In genomic region chr1:144913977-144914734, GRCh38 we compare ENCODE assay signal across 8 cellular contexts.
DNase-seq lines count a peak whose midpoint lies in the region; ATAC-seq, FAIRE-seq and TF ChIP-seq lines count a peak whose summit lies in the region.
"Not testable (repeated sequence)": the region's sequence is repeated elsewhere in the genome, so short reads cannot be mapped to it uniquely, and the experiment has no call there.

No MANE protein-coding gene starts in this region.

- H3K9ac ChIP-seq in GM12878 (ENCODE audit: control insufficient read depth, insufficient read depth, low read length): not testable (repeated sequence)

- RAD21 ChIA-PET in GM12878 (lab: Charles Lee; ENCODE audit: unreplicated experiment): not testable (repeated sequence)

- H3K9me3 Mint-ChIP-seq in CD4-positive, alpha-beta T cell; activated CD4-positive, alpha-beta T cell treated with anti-CD3 and anti-CD28 coated beads for 36 hours (ENCODE audit: low read depth); natural killer cell treated with Interleukin-12 subunit alpha and Interleukin-12 subunit beta and Interleukin-15 and Interleukin-18, amount 100 ng/mL, for 72 hours: not testable (repeated sequence)

- not testable (repeated sequence) for H3K36me3 ChIP-seq in GM12878 (ENCODE audit: control insufficient read depth in 2 of 2, insufficient read depth in 2 of 2, low read length in 1 of 2); heart right ventricle

- POLR2A ChIA-PET in CD4-positive, alpha-beta T cell (lab: Charles Lee); activated CD4-positive, alpha-beta T cell treated with anti-CD3 and anti-CD28 coated beads for 36 hours (lab: Charles Lee); GM12878 (lab: Charles Lee): not testable (repeated sequence)

- not testable (repeated sequence) for H3K27me3 Mint-ChIP-seq in CD4-positive, alpha-beta T cell; activated CD4-positive, alpha-beta T cell treated with anti-CD3 and anti-CD28 coated beads for 36 hours; natural killer cell treated with Interleukin-12 subunit alpha and Interleukin-12 subunit beta and Interleukin-15 and Interleukin-18, amount 100 ng/mL, for 72 hours

- not testable (repeated sequence) for H3K27ac Mint-ChIP-seq in CD4-positive, alpha-beta T cell; activated CD4-positive, alpha-beta T cell treated with anti-CD3 and anti-CD28 coated beads for 36 hours; natural killer cell treated with Interleukin-12 subunit alpha and Interleukin-12 subunit beta and Interleukin-15 and Interleukin-18, amount 100 ng/mL, for 72 hours

- CTCF ChIA-PET in CD4-positive, alpha-beta T cell (lab: Charles Lee); activated CD4-positive, alpha-beta T cell treated with anti-CD3 and anti-CD28 coated beads for 36 hours (lab: Charles Lee); GM12878 (lab: Yijun Ruan, JAX): not testable (repeated sequence)

- H3K27me3 ChIP-seq in CD4-positive, alpha-beta T cell (ENCODE audit: control insufficient read depth, insufficient read depth, low read length); GM12878 (replicated peaks in 1 of 2; ENCODE audit: control insufficient read depth in 2 of 2, insufficient read depth in 2 of 2, low read length in 1 of 2); heart right ventricle: not testable (repeated sequence)

- SMC1A ChIA-PET in GM12878 (lab: Charles Lee; ENCODE audit: uncharacterized antibody, unreplicated experiment): not testable (repeated sequence)

- H4K20me1 ChIP-seq in GM12878 (ENCODE audit: control insufficient read depth, insufficient read depth): not testable (repeated sequence)

- TF ChIP-seq POLR2A in GM12878 (IDR thresholded peaks at IDR 0.05; ENCODE audit: low read depth, low read length): not testable (repeated sequence)

- DNase-seq in CD4-positive, alpha-beta T cell; activated CD4-positive, alpha-beta T cell treated with anti-CD3 and anti-CD28 coated beads for 36 hours; GM12878 (ENCODE audit: low read depth, low spot score); heart right ventricle: not testable (repeated sequence)
- peak; percentile 58 for DNase-seq in natural killer cell treated with Interleukin-12 subunit alpha and Interleukin-12 subunit beta and Interleukin-15 and Interleukin-18, amount 100 ng/mL, for 72 hours (ENCODE audit: low spot score)

- not testable (repeated sequence) for TF ChIP-seq EP300 in GM12878 (IDR thresholded peaks at IDR 0.05; ENCODE audit: borderline replicate concordance in 1 of 2, control insufficient read depth in 1 of 2, low read depth in 2 of 2, low read length in 2 of 2)

- intact Hi-C loops in CD4-positive, alpha-beta T cell (cut with DNase I, micrococcal nuclease); activated CD4-positive, alpha-beta T cell treated with anti-CD3 and anti-CD28 coated beads for 36 hours (cut with DNase I, micrococcal nuclease); GM12878 (cut with micrococcal nuclease; ENCODE audit: unreplicated experiment); heart right ventricle (cut with DNase I): not testable (repeated sequence)

- FAIRE-seq in GM12878 (lab: Jason Lieb, UNC): not testable (repeated sequence)

- H3K36me3 Mint-ChIP-seq in CD4-positive, alpha-beta T cell (ENCODE audit: low read depth); activated CD4-positive, alpha-beta T cell treated with anti-CD3 and anti-CD28 coated beads for 36 hours (ENCODE audit: low read depth); natural killer cell treated with Interleukin-12 subunit alpha and Interleukin-12 subunit beta and Interleukin-15 and Interleukin-18, amount 100 ng/mL, for 72 hours: not testable (repeated sequence)

- H3K4me2 ChIP-seq in GM12878 (ENCODE audit: control insufficient read depth, insufficient read depth): not testable (repeated sequence)

- WGBS in GM12878 (ENCODE audit: insufficient coverage, insufficient replicate concordance, low lambda C conversion rate, missing lambda C conversion rate): 10% methylated on average over 2 of the region's 12 CpGs
- 57 to 62% methylated on average over 2 of the region's 12 CpGs for whole genome bisulfite sequencing in heart right ventricle, 2 donors

- not testable (repeated sequence) for H3K4me3 ChIP-seq in GM12878, heart right ventricle

- H3K4me1 Mint-ChIP-seq in CD4-positive, alpha-beta T cell (ENCODE audit: low read depth); activated CD4-positive, alpha-beta T cell treated with anti-CD3 and anti-CD28 coated beads for 36 hours; natural killer cell treated with Interleukin-12 subunit alpha and Interleukin-12 subunit beta and Interleukin-15 and Interleukin-18, amount 100 ng/mL, for 72 hours (ENCODE audit: low read depth in 2 of 2): not testable (repeated sequence)

- H3K4me3 Mint-ChIP-seq in CD4-positive, alpha-beta T cell; activated CD4-positive, alpha-beta T cell treated with anti-CD3 and anti-CD28 coated beads for 36 hours; natural killer cell treated with Interleukin-12 subunit alpha and Interleukin-12 subunit beta and Interleukin-15 and Interleukin-18, amount 100 ng/mL, for 72 hours: not testable (repeated sequence)

- not testable (repeated sequence) for BruUV-seq in GM12878 (replicated peaks; lab: Mats Ljungman, UMichigan)

- ATAC-seq in CD4-positive, alpha-beta T cell (ENCODE audit: poor library complexity): peak; percentile 95
- peak; percentile 45 for ATAC-seq in GM19467 (IDR thresholded peaks at IDR 0.05; ENCODE audit: unreplicated experiment)
- ATAC-seq in HG02610 (IDR thresholded peaks at IDR 0.05; ENCODE audit: unreplicated experiment): peak; percentile 63
- ATAC-seq in HG03342 (IDR thresholded peaks at IDR 0.05; ENCODE audit: unreplicated experiment): peak; percentile 75
- peak; percentile 86 for ATAC-seq in activated CD4-positive, alpha-beta T cell treated with anti-CD3 and anti-CD28 coated beads for 36 hours
- ATAC-seq in GM12878: peak; percentile 77
- peak; percentile 23 to 60 (median 52) for ATAC-seq in heart right ventricle
- peak; percentile 75 to 84 for ATAC-seq in natural killer cell treated with Interleukin-12 subunit alpha and Interleukin-12 subunit beta and Interleukin-15 and Interleukin-18, amount 100 ng/mL, for 72 hours

- not testable (repeated sequence) for H3K9me3 ChIP-seq in CD4-positive, alpha-beta T cell (ENCODE audit: control insufficient read depth, low read length); GM12878 (replicated peaks; ENCODE audit: control insufficient read depth, insufficient read depth, low read length); heart right ventricle

- H3K4me1 ChIP-seq in GM12878 (ENCODE audit: control insufficient read depth, insufficient read depth, low read length); heart right ventricle: not testable (repeated sequence)

- H3K27ac ChIP-seq in CD4-positive, alpha-beta T cell (ENCODE audit: low read depth, low read length); GM12878 (ENCODE audit: control insufficient read depth, insufficient read depth); heart right ventricle: not testable (repeated sequence)

- not testable (repeated sequence) for TF ChIP-seq CTCF in CD4-positive, alpha-beta T cell (IDR thresholded peaks at IDR 0.05); GM12878 (IDR thresholded peaks at IDR 0.05 in 2 of 3, conservative IDR thresholded peaks at IDR 0.05 in 1 of 3; ENCODE audit: control insufficient read depth in 2 of 3, extremely low read depth in 1 of 3, insufficient read depth in 1 of 3, low read depth in 3 of 3, low read length in 3 of 3); heart right ventricle (IDR thresholded peaks at IDR 0.05)

- H3K79me2 ChIP-seq in GM12878 (ENCODE audit: control insufficient read depth, insufficient read depth, low read length): not testable (repeated sequence)

- TF ChIP-seq RAD21 in GM12878 (IDR thresholded peaks at IDR 0.05; ENCODE audit: insufficient read depth, low read depth, low read length): not testable (repeated sequence)

- in situ Hi-C loops in GM12878 (cut with MboI): not testable (repeated sequence)

- not testable (repeated sequence) for H2AFZ ChIP-seq in GM12878 (ENCODE audit: control insufficient read depth, low read depth, low read length)

Comparison
In these comparisons a context has a peak if more than half of its experiments do, and no peak if none do; other contexts are left out.
1. ATAC-seq: peak in every context shown above with its lines; median percentile 95 in CD4-positive, alpha-beta T cell; 86 in activated CD4-positive, alpha-beta T cell treated with anti-CD3 and anti-CD28 coated beads for 36 hours; 80 in natural killer cell treated with Interleukin-12 subunit alpha and Interleukin-12 subunit beta and Interleukin-15 and Interleukin-18, amount 100 ng/mL, for 72 hours; 77 in GM12878; 75 in HG03342; 63 in HG02610; 52 in heart right ventricle; 45 in GM19467.